In the genomic region with DNA sequence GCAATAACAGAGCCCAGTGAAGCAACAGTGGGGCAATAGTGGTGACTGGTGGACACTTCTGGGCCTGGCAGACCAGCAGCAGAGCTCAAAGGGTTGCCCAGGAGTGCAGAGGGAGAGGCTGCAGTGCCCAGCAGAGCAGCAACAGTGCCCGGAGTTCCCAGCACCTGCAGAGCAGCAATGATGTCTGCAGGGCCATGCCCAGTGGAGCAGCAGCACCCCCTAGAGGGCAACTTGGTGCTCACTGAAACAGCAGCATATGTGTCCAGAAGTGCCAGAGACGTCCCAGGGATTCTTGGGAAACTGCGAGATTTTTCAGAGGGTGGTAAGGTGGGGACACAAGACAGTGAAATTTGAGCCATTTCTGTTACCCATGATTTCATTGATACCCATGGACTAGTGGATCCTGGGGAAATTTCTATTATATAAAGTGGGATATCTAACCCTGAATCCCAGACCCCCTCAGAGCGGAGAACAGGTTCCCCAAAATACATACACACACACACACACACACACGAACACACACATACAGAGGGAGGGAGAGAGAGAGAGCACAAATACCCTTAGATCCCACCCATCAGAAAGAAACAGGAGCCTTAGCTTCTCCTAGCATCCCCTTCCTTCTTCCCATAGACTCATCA, we compare ENCODE assay signal across 8 cellular contexts.
A peak's percentile ranks its signal among the peaks of the same experiment; 100 is the strongest.
DNase-seq lines count a peak whose midpoint lies in the region; ATAC-seq and TF ChIP-seq lines count a peak whose summit lies in the region.

No MANE protein-coding gene starts in this region.

- H3K4me1 ChIP-seq in GM23338 (ENCODE audit: insufficient read depth) (no peaks in the 10 kb centered on the region), esophagus muscularis mucosa (no peaks in the 10 kb centered on the region)

- H3K9me3 Mint-ChIP-seq in CD14-positive monocyte (peaks cover 0 to 3% (median 0%) of the 10 kb centered on the region in 7 donors), GM23338 (no peaks in the 10 kb centered on the region), nephron progenitor cell (no peaks in the 10 kb centered on the region), type B pancreatic cell (no peaks in the 10 kb centered on the region)
- no peaks in the 10 kb centered on the region for H3K9me3 Mint-ChIP-seq in activated CD4-positive, alpha-beta memory T cell treated with anti-CD3 and anti-CD28 coated beads, Interleukin-2, amount 10 ng/mL, durations not matched to agents 7 days and 5 days

- no peak for TF ChIP-seq POLR2A in esophagus muscularis mucosa (IDR thresholded peaks at IDR 0.05; ENCODE audit: low read depth)

- WGBS in esophagus muscularis mucosa: 32% methylated on average over 5 of the region's 5 CpGs

- no peak overlapping the region for H3K27ac ChIP-seq in GM23338 (ENCODE audit: low read depth)
- H3K27ac ChIP-seq in esophagus muscularis mucosa (replicated peaks in 1 of 4): no peak overlapping the region

- no peaks in the 10 kb centered on the region for H3K36me3 ChIP-seq in GM23338 (ENCODE audit: insufficient read depth)
- no peaks in the 10 kb centered on the region for H3K36me3 ChIP-seq in esophagus muscularis mucosa

- no peak for TF ChIP-seq EP300 in esophagus muscularis mucosa (IDR thresholded peaks at IDR 0.05)

- peak; percentile 47 for DNase-seq in CD14-positive monocyte (ENCODE audit: low spot score)
- peak; percentile 90 for DNase-seq in GM23338 (ENCODE audit: low spot score)
- DNase-seq in NCI-H345 treated with DMSO at 0.1 percent for 48 hours (lab: John Stamatoyannopoulos, UW; ENCODE audit: unreplicated experiment): peak; percentile 54
- peak; percentile 64 for DNase-seq in activated CD4-positive, alpha-beta memory T cell treated with anti-CD3 and anti-CD28 coated beads, Interleukin-2, amount 10 ng/mL, durations not matched to agents 7 days and 5 days
- DNase-seq in esophagus muscularis mucosa (ENCODE audit: extremely low spot score): no peak
- peak; percentile 94 for DNase-seq in nephron progenitor cell
- DNase-seq in type B pancreatic cell (ENCODE audit: extremely low spot score, unreplicated experiment): peak; percentile 84

- peak; percentile 97 for ATAC-seq in GM23338
- ATAC-seq in GM21423 (IDR thresholded peaks at IDR 0.05; ENCODE audit: unreplicated experiment): no peak

- no peak overlapping the region for H3K4me3 Mint-ChIP-seq in CD14-positive monocyte
- H3K4me3 Mint-ChIP-seq in GM23338: no peak overlapping the region
- no peak overlapping the region for H3K4me3 Mint-ChIP-seq in activated CD4-positive, alpha-beta memory T cell treated with anti-CD3 and anti-CD28 coated beads, Interleukin-2, amount 10 ng/mL, durations not matched to agents 7 days and 5 days
- H3K4me3 Mint-ChIP-seq in nephron progenitor cell: no peak overlapping the region
- no peak overlapping the region for H3K4me3 Mint-ChIP-seq in type B pancreatic cell

- H3F3A ChIP-seq in GM23338 (replicated peaks; ENCODE audit: low read depth): no peaks in the 10 kb centered on the region

- TF ChIP-seq CTCF in CD14-positive monocyte (IDR thresholded peaks at IDR 0.05) (peak; percentile 68), GM23338 (conservative IDR thresholded peaks at IDR 0.05; ENCODE audit: low read depth in 2 of 2) (peak; percentile 89 to 98), esophagus muscularis mucosa (IDR thresholded peaks at IDR 0.05) (peak; percentile 17 to 54 (median 26)), nephron progenitor cell (IDR thresholded peaks at IDR 0.05) (peak; percentile 94), type B pancreatic cell (conservative IDR thresholded peaks at IDR 0.05) (peak; percentile 92)

- H3K27me3 ChIP-seq in GM23338 (ENCODE audit: insufficient read depth) (no peaks in the 10 kb centered on the region), esophagus muscularis mucosa (peaks cover 0 to 42% (median 0%) of the 10 kb centered on the region in 4 donors)

- H3K4me1 Mint-ChIP-seq in CD14-positive monocyte (no peaks in the 10 kb centered on the region), GM23338 (peaks cover 7% of the 10 kb centered on the region), nephron progenitor cell (peaks cover 21% of the 10 kb centered on the region), type B pancreatic cell (ENCODE audit: unreplicated experiment) (no peaks in the 10 kb centered on the region)
- no peaks in the 10 kb centered on the region for H3K4me1 Mint-ChIP-seq in activated CD4-positive, alpha-beta memory T cell treated with anti-CD3 and anti-CD28 coated beads, Interleukin-2, amount 10 ng/mL, durations not matched to agents 7 days and 5 days

- H3K36me3 Mint-ChIP-seq in CD14-positive monocyte: no peaks in the 10 kb centered on the region
- H3K36me3 Mint-ChIP-seq in GM23338 (ENCODE audit: low read depth): no peaks in the 10 kb centered on the region
- H3K36me3 Mint-ChIP-seq in activated CD4-positive, alpha-beta memory T cell treated with anti-CD3 and anti-CD28 coated beads, Interleukin-2, amount 10 ng/mL, durations not matched to agents 7 days and 5 days (ENCODE audit: low read depth): no peaks in the 10 kb centered on the region
- no peaks in the 10 kb centered on the region for H3K36me3 Mint-ChIP-seq in nephron progenitor cell (ENCODE audit: low read depth)
- H3K36me3 Mint-ChIP-seq in type B pancreatic cell: no peaks in the 10 kb centered on the region

- no peak overlapping the region for H3K4me2 ChIP-seq in GM23338

- intact Hi-C loops in CD14-positive monocyte (cut with micrococcal nuclease) (no loop called here), esophagus muscularis mucosa (cut with DNase I) (loop anchor here (5.0 kb wide), 1 partner anchor 966 kb away; no protein-coding TSS in a partner anchor)

- CTCF ChIA-PET in activated CD4-positive, alpha-beta memory T cell treated with anti-CD3 and anti-CD28 coated beads, Interleukin-2, amount 10 ng/mL, durations not matched to agents 7 days and 5 days (lab: Charles Lee): interaction anchor here (0.9 to 1.4 kb wide), 3 partner anchors 17 to 138 kb away, joined by 4 to 5 read pairs (median 4); no protein-coding TSS in a partner anchor

- no peak overlapping the region for H3K4me3 ChIP-seq in GM23338
- no peak overlapping the region for H3K4me3 ChIP-seq in esophagus muscularis mucosa

- no peaks in the 10 kb centered on the region for H3K79me2 ChIP-seq in GM23338 (replicated peaks; ENCODE audit: insufficient read depth)

- H3K9me3 ChIP-seq in esophagus muscularis mucosa: no peaks in the 10 kb centered on the region

- no peak overlapping the region for H2AFZ ChIP-seq in GM23338

- H3K9me2 ChIP-seq in GM23338 (ENCODE audit: insufficient read depth): no peaks in the 10 kb centered on the region

- POLR2A ChIA-PET in activated CD4-positive, alpha-beta memory T cell treated with anti-CD3 and anti-CD28 coated beads, Interleukin-2, amount 10 ng/mL, durations not matched to agents 7 days and 5 days (lab: Charles Lee): no interaction called here

- no peak overlapping the region for H3K27ac Mint-ChIP-seq in CD14-positive monocyte
- H3K27ac Mint-ChIP-seq in GM23338: no peak overlapping the region
- H3K27ac Mint-ChIP-seq in activated CD4-positive, alpha-beta memory T cell treated with anti-CD3 and anti-CD28 coated beads, Interleukin-2, amount 10 ng/mL, durations not matched to agents 7 days and 5 days: no peak overlapping the region
- no peak overlapping the region for H3K27ac Mint-ChIP-seq in nephron progenitor cell
- no peak overlapping the region for H3K27ac Mint-ChIP-seq in type B pancreatic cell

- H4K20me1 ChIP-seq in GM23338 (replicated peaks; ENCODE audit: insufficient read depth): no peaks in the 10 kb centered on the region

- peaks cover 1 to 6% (median 2%) of the 10 kb centered on the region in 3 donors for H3K27me3 Mint-ChIP-seq in CD14-positive monocyte (ENCODE audit: low read depth in 3 of 3)
- H3K27me3 Mint-ChIP-seq in GM23338 (ENCODE audit: insufficient read depth, low read depth, poor library complexity): peaks cover 2% of the 10 kb centered on the region
- peaks cover 3% of the 10 kb centered on the region for H3K27me3 Mint-ChIP-seq in activated CD4-positive, alpha-beta memory T cell treated with anti-CD3 and anti-CD28 coated beads, Interleukin-2, amount 10 ng/mL, durations not matched to agents 7 days and 5 days
- peaks cover 23% of the 10 kb centered on the region for H3K27me3 Mint-ChIP-seq in nephron progenitor cell (ENCODE audit: low read depth, poor library complexity)
- H3K27me3 Mint-ChIP-seq in type B pancreatic cell: peaks cover 39% of the 10 kb centered on the region

TF ChIP-seq in GM23338, 12 proteins besides CTCF, POLR2A, EP300 and RAD21 (continues in another document):
- TF ChIP-seq EZH2 (IDR thresholded peaks at IDR 0.05; ENCODE audit: low read depth, unreplicated experiment): no peak
- no peak for TF ChIP-seq JUNB (IDR thresholded peaks at IDR 0.05; ENCODE audit: unreplicated experiment)
- TF ChIP-seq STAT1 (IDR thresholded peaks at IDR 0.05; ENCODE audit: unreplicated experiment): no peak
- TF ChIP-seq REST (IDR thresholded peaks at IDR 0.05; ENCODE audit: unreplicated experiment): no peak
- TF ChIP-seq POLR2AphosphoS5 (IDR thresholded peaks at IDR 0.05; ENCODE audit: low read depth): no peak
- no peak for TF ChIP-seq NANOG (IDR thresholded peaks at IDR 0.05; ENCODE audit: borderline replicate concordance)

Comparison
In these comparisons a context has a peak if more than half of its experiments do, and no peak if none do; other contexts are left out.
1. CTCF ChIP-seq: peak in every context shown above with its lines; median percentile 94 in nephron progenitor cell; 94 in GM23338; 92 in type B pancreatic cell; 68 in CD14-positive monocyte; 26 in esophagus muscularis mucosa.